Comparison of ENCODE assay signal across 21 cellular contexts in the genomic region with DNA sequence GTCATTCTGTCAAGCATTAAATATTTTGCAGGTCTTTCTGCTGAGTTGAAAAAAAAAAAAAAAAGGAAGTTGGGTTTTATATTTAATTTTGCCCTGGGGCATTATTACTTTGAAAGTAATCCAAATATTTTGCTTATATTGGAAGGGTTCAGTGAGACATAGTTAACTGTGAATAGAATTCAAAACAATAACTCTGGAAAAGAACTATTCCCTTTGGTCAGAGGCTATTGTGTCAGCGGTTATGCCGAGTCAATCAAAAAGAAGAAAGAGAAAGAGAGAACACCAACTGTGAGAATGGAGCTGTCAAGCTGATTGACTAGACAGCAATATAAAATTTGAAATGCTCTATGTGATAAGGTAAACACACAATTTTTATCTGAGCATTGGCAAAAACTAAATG.
A peak's percentile ranks its signal among the peaks of the same experiment; 100 is the strongest.
DNase-seq lines count a peak whose midpoint lies in the region; ATAC-seq, FAIRE-seq and TF ChIP-seq lines count a peak whose summit lies in the region.
"Had no signal": no experiment of that assay in that cellular context is flagged by ENCODE, and none has a peak within 500 bp of the region (broad histone marks: within the 10 kb centered on the region; RNA-seq: fewer than 3 reads in every experiment).

No MANE protein-coding gene starts in this region.

- no peaks in the 10 kb centered on the region for H4K20me1 ChIP-seq in SU-DHL-6 (ENCODE audit: low read depth, low read length)
- H4K20me1 ChIP-seq: BLaER1 treated with 17β-estradiol and CSF1 and Interleukin-3, amounts not matched to agents 10 nM and 100 nM had no signal

- FAIRE-seq in D721Med (lab: Jason Lieb, UNC), result no peak
- FAIRE-seq: K562 had no signal

- POLR2A ChIA-PET in HEK293 (lab: Yijun Ruan, JAX), result no interaction called here

- TF ChIP-seq POLR2A in gastroesophageal sphincter (IDR thresholded peaks at IDR 0.05), result no peak

- no peaks in the 10 kb centered on the region for H3K36me3 Mint-ChIP-seq in osteocyte (ENCODE audit: unreplicated experiment)
- no peaks in the 10 kb centered on the region for H3K36me3 Mint-ChIP-seq in activated naive CD8-positive, alpha-beta T cell treated with anti-CD3 and anti-CD28 coated beads for 36 hours
- H3K36me3 Mint-ChIP-seq: CD8-positive, alpha-beta memory T cell had no signal

- no peak overlapping the region for H3K27ac ChIP-seq in HEK293 (ENCODE audit: extremely low read depth, low read depth, low read length)
- H3K27ac ChIP-seq in SU-DHL-6 (ENCODE audit: low read depth, low read length), result peak overlapping the region; percentile 99
- no peak overlapping the region for H3K27ac ChIP-seq in gastroesophageal sphincter
- H3K27ac ChIP-seq: BLaER1 treated with 17β-estradiol and CSF1 and Interleukin-3, amounts not matched to agents 10 nM and 100 nM; GM23248; PC-9; RWPE1 had no signal

- CTCF ChIA-PET in HEK293 (lab: Yijun Ruan, JAX), result no interaction called here

- peaks cover 1% of the 10 kb centered on the region; the same call in 1 of the 2 replicates for H3K79me2 ChIP-seq in SU-DHL-6 (ENCODE audit: insufficient read depth, low read length)

- peak overlapping the region; percentile 37 for H3K9ac ChIP-seq in SU-DHL-6 (ENCODE audit: low read length)
- H3K9ac ChIP-seq: BLaER1 treated with 17β-estradiol and CSF1 and Interleukin-3, amounts not matched to agents 10 nM and 100 nM; GM23248 had no signal

- H3K9me3 ChIP-seq in HEK293 (ENCODE audit: control insufficient read depth, insufficient read depth, low read depth, low read length), result no peaks in the 10 kb centered on the region
- no peaks in the 10 kb centered on the region for H3K9me3 ChIP-seq in SU-DHL-6 (ENCODE audit: insufficient read depth, low read length)
- H3K9me3 ChIP-seq in gastroesophageal sphincter, result no peaks in the 10 kb centered on the region
- H3K9me3 ChIP-seq: BLaER1 treated with 17β-estradiol and CSF1 and Interleukin-3, amounts not matched to agents 10 nM and 100 nM had no signal

- no peak overlapping the region for H3K4me3 ChIP-seq in HEK293 (ENCODE audit: low read depth, low read length)
- peak overlapping the region; percentile 19 for H3K4me3 ChIP-seq in SU-DHL-6 (ENCODE audit: insufficient read depth, low read length, poor library complexity, severe bottlenecking)
- H3K4me3 ChIP-seq in gastroesophageal sphincter, result no peak overlapping the region
- H3K4me3 ChIP-seq: BLaER1 treated with 17β-estradiol and CSF1 and Interleukin-3, amounts not matched to agents 10 nM and 100 nM; GM23248; K562; PC-9 had no signal

- TF ChIP-seq EP300 in gastroesophageal sphincter (IDR thresholded peaks at IDR 0.05), result no peak

- no peaks in the 10 kb centered on the region for H3K9me2 ChIP-seq in SU-DHL-6 (replicated peaks; ENCODE audit: insufficient read depth, low read length)

- H3F3A ChIP-seq in SU-DHL-6 (ENCODE audit: insufficient read depth), result peaks cover 43% of the 10 kb centered on the region

- H3K36me3 ChIP-seq in HEK293 (ENCODE audit: control insufficient read depth in 2 of 2, insufficient read depth in 1 of 2, low read length in 2 of 2) (no peaks in the 10 kb centered on the region), SU-DHL-6 (ENCODE audit: low read length) (no peaks in the 10 kb centered on the region), gastroesophageal sphincter (no peaks in the 10 kb centered on the region)
- H3K36me3 ChIP-seq: BLaER1 treated with 17β-estradiol and CSF1 and Interleukin-3, amounts not matched to agents 10 nM and 100 nM had no signal

- no peaks in the 10 kb centered on the region for H3K9me3 Mint-ChIP-seq in osteocyte (ENCODE audit: unreplicated experiment)
- H3K9me3 Mint-ChIP-seq in activated naive CD8-positive, alpha-beta T cell treated with anti-CD3 and anti-CD28 coated beads for 36 hours, result no peaks in the 10 kb centered on the region

- H3K27me3 ChIP-seq in SU-DHL-6 (ENCODE audit: low read length) (no peaks in the 10 kb centered on the region), gastroesophageal sphincter (no peaks in the 10 kb centered on the region)
- H3K27me3 ChIP-seq: BLaER1 treated with 17β-estradiol and CSF1 and Interleukin-3, amounts not matched to agents 10 nM and 100 nM had no signal

- H3K4me1 ChIP-seq in HEK293 (ENCODE audit: control insufficient read depth, insufficient read depth, low read length) (peaks cover 11% of the 10 kb centered on the region), gastroesophageal sphincter (peaks cover 0 to 16% (median 2%) of the 10 kb centered on the region in 3 donors)

- H2AFZ ChIP-seq in SU-DHL-6 (ENCODE audit: low read depth, low read length, severe bottlenecking), result peak overlapping the region; percentile 46
- H2AFZ ChIP-seq: GM23248, PC-9 had no signal

- H3K4me2 ChIP-seq in SU-DHL-6 (ENCODE audit: low read depth, low read length, poor library complexity, severe bottlenecking), result peak overlapping the region; percentile 93
- H3K4me2 ChIP-seq: BLaER1 treated with 17β-estradiol and CSF1 and Interleukin-3, amounts not matched to agents 10 nM and 100 nM; PC-9 had no signal

- no peak overlapping the region for H3K4me3 Mint-ChIP-seq in osteocyte (ENCODE audit: unreplicated experiment)
- no peak overlapping the region for H3K4me3 Mint-ChIP-seq in activated naive CD8-positive, alpha-beta T cell treated with anti-CD3 and anti-CD28 coated beads for 36 hours
- H3K4me3 Mint-ChIP-seq: CD8-positive, alpha-beta memory T cell had no signal

- DNase-seq in dermis microvascular lymphatic vessel endothelial cell (ENCODE audit: low read depth in 2 of 2) (peak; percentile 53 to 56), osteocyte (ENCODE audit: extremely low spot score, unreplicated experiment) (no peak), NCI-H2227 (lab: John Stamatoyannopoulos, UW; ENCODE audit: unreplicated experiment) (no peak), D721Med (ENCODE audit: insufficient read length, low spot score) (no peak)
- no peak for DNase-seq in activated naive CD8-positive, alpha-beta T cell treated with anti-CD3 and anti-CD28 coated beads for 36 hours
- DNase-seq: CD8-positive, alpha-beta memory T cell; DND-41; GM23248; NCI-H1105 treated with DMSO at 0.1 percent for 48 hours; NCI-H1694; NCI-H226; NCI-H524; NCI-H82; PC-9 had no signal

- no peaks in the 10 kb centered on the region for H3K27me3 Mint-ChIP-seq in osteocyte (ENCODE audit: unreplicated experiment)
- H3K27me3 Mint-ChIP-seq in activated naive CD8-positive, alpha-beta T cell treated with anti-CD3 and anti-CD28 coated beads for 36 hours, result no peaks in the 10 kb centered on the region
- H3K27me3 Mint-ChIP-seq: CD8-positive, alpha-beta memory T cell had no signal

- no peak for ATAC-seq in gastroesophageal sphincter
- ATAC-seq: HCT116, K562 had no signal

- peak overlapping the region; percentile 49 for H3K27ac Mint-ChIP-seq in osteocyte (ENCODE audit: unreplicated experiment)
- H3K27ac Mint-ChIP-seq in activated naive CD8-positive, alpha-beta T cell treated with anti-CD3 and anti-CD28 coated beads for 36 hours, result no peak overlapping the region
- H3K27ac Mint-ChIP-seq: CD8-positive, alpha-beta memory T cell had no signal

- 40 to 81% methylated on average over 2 of the region's 2 CpGs for WGBS in gastroesophageal sphincter (ENCODE audit: low coverage in 1 of 2), 2 donors

- no peak for TF ChIP-seq CTCF in HEK293 (tag by site-specific recombination; IDR thresholded peaks at IDR 0.05)
- no peak for TF ChIP-seq CTCF in SU-DHL-6 (IDR thresholded peaks at IDR 0.05; ENCODE audit: insufficient read depth, low read length, poor library complexity, severe bottlenecking)
- TF ChIP-seq CTCF in osteocyte (IDR thresholded peaks at IDR 0.05), result no peak
- TF ChIP-seq CTCF in D721Med (IDR thresholded peaks at IDR 0.05; ENCODE audit: insufficient read depth, missing control alignments), result no peak
- no peak for TF ChIP-seq CTCF in gastroesophageal sphincter (IDR thresholded peaks at IDR 0.05)

- peaks cover 47% of the 10 kb centered on the region for H3K4me1 Mint-ChIP-seq in osteocyte (ENCODE audit: unreplicated experiment)
- no peaks in the 10 kb centered on the region for H3K4me1 Mint-ChIP-seq in activated naive CD8-positive, alpha-beta T cell treated with anti-CD3 and anti-CD28 coated beads for 36 hours
- H3K4me1 Mint-ChIP-seq: CD8-positive, alpha-beta memory T cell had no signal

TF ChIP-seq in HEK293, 187 proteins besides CTCF, POLR2A, EP300 and RAD21:
- TF ChIP-seq, protein P1, sequence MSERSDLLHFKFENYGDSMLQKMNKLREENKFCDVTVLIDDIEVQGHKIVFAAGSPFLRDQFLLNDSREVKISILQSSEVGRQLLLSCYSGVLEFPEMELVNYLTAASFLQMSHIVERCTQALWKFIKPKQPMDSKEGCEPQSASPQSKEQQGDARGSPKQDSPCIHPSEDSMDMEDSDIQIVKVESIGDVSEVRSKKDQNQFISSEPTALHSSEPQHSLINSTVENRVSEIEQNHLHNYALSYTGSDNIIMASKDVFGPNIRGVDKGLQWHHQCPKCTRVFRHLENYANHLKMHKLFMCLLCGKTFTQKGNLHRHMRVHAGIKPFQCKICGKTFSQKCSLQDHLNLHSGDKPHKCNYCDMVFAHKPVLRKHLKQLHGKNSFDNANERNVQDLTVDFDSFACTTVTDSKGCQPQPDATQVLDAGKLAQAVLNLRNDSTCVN (tag by site-specific recombination; optimal IDR thresholded peaks at IDR 0.05), result no peak
- TF ChIP-seq ZNF529 (tag by site-specific recombination; IDR thresholded peaks at IDR 0.05; ENCODE audit: insufficient replicate concordance), result no peak
- TF ChIP-seq YY1 (tag by site-specific recombination; IDR thresholded peaks at IDR 0.05), result no peak
- TF ChIP-seq MEIS1 (CRISPR knock-in tag; IDR thresholded peaks at IDR 0.05; ENCODE audit: borderline replicate concordance), result 0 out of 2 replicates have a peak, but pooled peaks have one; percentile 67

Comparison
In these comparisons a context has a peak if more than half of its experiments do, and no peak if none do; other contexts are left out.
1. DNase-seq: peak in dermis microvascular lymphatic vessel endothelial cell (2 of 2); none in osteocyte (single experiment), NCI-H2227 (single experiment), activated naive CD8-positive, alpha-beta T cell treated with anti-CD3 and anti-CD28 coated beads for 36 hours (single experiment) and D721Med (single experiment).